ENCODE assay signal across 21 cellular contexts in genomic region chr5:59789197-59789596, GRCh38.
DNase-seq lines count a peak whose midpoint lies in the region; ATAC-seq and TF ChIP-seq lines count a peak whose summit lies in the region.
"Had no signal": no experiment of that assay in that cellular context is flagged by ENCODE, and none has a peak within 500 bp of the region (broad histone marks: within the 10 kb centered on the region; RNA-seq: fewer than 3 reads in every experiment).

No MANE protein-coding gene starts in this region.

- TF ChIP-seq EP300 in sigmoid colon (IDR thresholded peaks at IDR 0.05), result peak; percentile 50 to 87 (median 74)
- TF ChIP-seq EP300 in esophagus muscularis mucosa (IDR thresholded peaks at IDR 0.05), result no peak

- H3K4me1 Mint-ChIP-seq in activated B cell treated with CpG ODN at 0.5 μM for 24 hours, result peaks cover 59% of the 10 kb centered on the region
- peaks cover 20% of the 10 kb centered on the region for H3K4me1 Mint-ChIP-seq in activated CD4-positive, alpha-beta T cell treated with anti-CD3 and anti-CD28 coated beads, Interleukin-2, amount 10 ng/mL, durations not matched to agents 7 days and 5 days

- CTCF ChIA-PET in activated B cell treated with CpG ODN at 0.5 μM for 24 hours (lab: Charles Lee), result interaction anchor here (1.7 to 2.3 kb wide), 2 partner anchors 11 to 16 kb away, joined by 5 to 9 read pairs; no protein-coding TSS in a partner anchor
- CTCF ChIA-PET in activated CD4-positive, alpha-beta T cell treated with anti-CD3 and anti-CD28 coated beads, Interleukin-2, amount 10 ng/mL, durations not matched to agents 7 days and 5 days (lab: Charles Lee), result interaction anchor here (0.6 to 1.2 kb wide), 3 partner anchors 10 to 1082 kb away, joined by 3 to 5 read pairs (median 4); no protein-coding TSS in a partner anchor

- no peak for TF ChIP-seq POLR2A in sigmoid colon (IDR thresholded peaks at IDR 0.05)
- no peak for TF ChIP-seq POLR2A in esophagus muscularis mucosa (IDR thresholded peaks at IDR 0.05; ENCODE audit: low read depth)

- H3K4me1 ChIP-seq in sigmoid colon (peaks cover 0 to 77% (median 67%) of the 10 kb centered on the region in 4 donors), esophagus muscularis mucosa (peaks cover 0 to 18% (median 7%) of the 10 kb centered on the region in 4 donors)

- TF ChIP-seq CTCF in activated B cell treated with CpG ODN at 0.5 μM for 24 hours (IDR thresholded peaks at IDR 0.05) (no peak), fibroblast of villous mesenchyme (IDR thresholded peaks at IDR 0.05; ENCODE audit: insufficient read depth, low read depth, low read length) (no peak), sigmoid colon (IDR thresholded peaks at IDR 0.05) (no peak), esophagus muscularis mucosa (IDR thresholded peaks at IDR 0.05) (no peak)

- H3K27ac Mint-ChIP-seq in activated B cell treated with CpG ODN at 0.5 μM for 24 hours, result peak overlapping the region; percentile 96
- H3K27ac Mint-ChIP-seq in activated CD4-positive, alpha-beta T cell treated with anti-CD3 and anti-CD28 coated beads, Interleukin-2, amount 10 ng/mL, durations not matched to agents 7 days and 5 days, result no peak overlapping the region
- H3K27ac Mint-ChIP-seq: CD8-positive, alpha-beta T cell; endodermal cell; nephron; progenitor cell of endocrine pancreas had no signal

- no peaks in the 10 kb centered on the region for H3K27me3 Mint-ChIP-seq in activated B cell treated with CpG ODN at 0.5 μM for 24 hours
- H3K27me3 Mint-ChIP-seq in activated CD4-positive, alpha-beta T cell treated with anti-CD3 and anti-CD28 coated beads, Interleukin-2, amount 10 ng/mL, durations not matched to agents 7 days and 5 days, result peaks cover 16% of the 10 kb centered on the region

- intact Hi-C loops in activated B cell treated with CpG ODN at 0.5 μM for 24 hours (cut with micrococcal nuclease) (no loop called here), sigmoid colon (cut with DNase I) (no loop called here), esophagus muscularis mucosa (cut with DNase I) (no loop called here)

- H3K36me3 ChIP-seq in sigmoid colon (no peaks in the 10 kb centered on the region), esophagus muscularis mucosa (no peaks in the 10 kb centered on the region)
- H3K36me3 ChIP-seq: SJSA1 had no signal

- DNase-seq in GM04504 (ENCODE audit: low read depth) (peak; percentile 44), activated B cell treated with CpG ODN at 0.5 μM for 24 hours (no peak), fibroblast of villous mesenchyme (ENCODE audit: low read depth) (peak; percentile 62), sigmoid colon (peak; percentile 77), HPDE6-E6E7 (ENCODE audit: extremely low spot score) (no peak), esophagus muscularis mucosa (ENCODE audit: extremely low spot score) (no peak)
- no peak for DNase-seq in activated CD4-positive, alpha-beta T cell treated with anti-CD3 and anti-CD28 coated beads, Interleukin-2, amount 10 ng/mL, durations not matched to agents 7 days and 5 days
- DNase-seq: activated effector memory CD4-positive, alpha-beta T cell treated with anti-CD3 and anti-CD28 coated beads, Interleukin-2, amount 50 U/mL, for 16 hours; amygdala; CD8-positive, alpha-beta T cell; endodermal cell; HCEC 1CT; kidney glomerular epithelial cell; NCI-H1694 treated with DMSO at 0.1 percent for 48 hours; NCI-H2227 treated with DMSO at 0.1 percent for 48 hours; T1000 had no signal

- H3K4me3 Mint-ChIP-seq in activated B cell treated with CpG ODN at 0.5 μM for 24 hours, result no peak overlapping the region
- no peak overlapping the region for H3K4me3 Mint-ChIP-seq in activated CD4-positive, alpha-beta T cell treated with anti-CD3 and anti-CD28 coated beads, Interleukin-2, amount 10 ng/mL, durations not matched to agents 7 days and 5 days
- H3K4me3 Mint-ChIP-seq: CD8-positive, alpha-beta T cell; endodermal cell; nephron had no signal

- H3K27me3 ChIP-seq in sigmoid colon (no peaks in the 10 kb centered on the region), esophagus muscularis mucosa (no peaks in the 10 kb centered on the region)
- H3K27me3 ChIP-seq: foreskin keratinocyte, SJSA1 had no signal

- POLR2A ChIA-PET in activated B cell treated with CpG ODN at 0.5 μM for 24 hours (lab: Charles Lee), result interaction anchor here (1.4 to 2.4 kb wide), 3 partner anchors 20 to 25 kb away, joined by 8 to 12 read pairs (median 9); no protein-coding TSS in a partner anchor
- POLR2A ChIA-PET in activated CD4-positive, alpha-beta T cell treated with anti-CD3 and anti-CD28 coated beads, Interleukin-2, amount 10 ng/mL, durations not matched to agents 7 days and 5 days (lab: Charles Lee), result no interaction called here

- H3K4me3 ChIP-seq in fibroblast of villous mesenchyme (ENCODE audit: low read depth, low read length) (no peak overlapping the region), sigmoid colon (no peak overlapping the region), esophagus muscularis mucosa (no peak overlapping the region)
- H3K4me3 ChIP-seq: SJSA1 had no signal

- WGBS in sigmoid colon, 2 donors, result 90 to 93% methylated on average over 2 of the region's 2 CpGs
- 63% methylated on average over 2 of the region's 2 CpGs for WGBS in esophagus muscularis mucosa

- H3K9me3 Mint-ChIP-seq in activated B cell treated with CpG ODN at 0.5 μM for 24 hours, result no peaks in the 10 kb centered on the region
- peaks cover 3% of the 10 kb centered on the region for H3K9me3 Mint-ChIP-seq in activated CD4-positive, alpha-beta T cell treated with anti-CD3 and anti-CD28 coated beads, Interleukin-2, amount 10 ng/mL, durations not matched to agents 7 days and 5 days
- H3K9me3 Mint-ChIP-seq: CD8-positive, alpha-beta T cell; endodermal cell; nephron had no signal

- H3K36me3 Mint-ChIP-seq in activated B cell treated with CpG ODN at 0.5 μM for 24 hours (ENCODE audit: low read depth), result no peaks in the 10 kb centered on the region
- no peaks in the 10 kb centered on the region for H3K36me3 Mint-ChIP-seq in activated CD4-positive, alpha-beta T cell treated with anti-CD3 and anti-CD28 coated beads, Interleukin-2, amount 10 ng/mL, durations not matched to agents 7 days and 5 days (ENCODE audit: low read depth)
- H3K36me3 Mint-ChIP-seq: CD8-positive, alpha-beta T cell had no signal

- H3K27ac ChIP-seq in sigmoid colon (peak overlapping the region in 3 of 4 donors; percentile 69 to 85 (median 83)), esophagus muscularis mucosa (replicated peaks in 1 of 4) (no peak overlapping the region)
- H3K27ac ChIP-seq: foreskin keratinocyte had no signal

- no peak for ATAC-seq in activated B cell treated with CpG ODN at 0.5 μM for 24 hours (ENCODE audit: low read depth)
- no peak for ATAC-seq in GM19455 (IDR thresholded peaks at IDR 0.05; ENCODE audit: unreplicated experiment)
- ATAC-seq: CD8-positive, alpha-beta T cell; foreskin keratinocyte had no signal

- H3K9me3 ChIP-seq in sigmoid colon (no peaks in the 10 kb centered on the region), esophagus muscularis mucosa (no peaks in the 10 kb centered on the region)
- H3K9me3 ChIP-seq: SJSA1 had no signal

Comparison
In these comparisons a context has a peak if more than half of its experiments do, and no peak if none do; other contexts are left out.
1. DNase-seq: peak in GM04504 (single experiment), fibroblast of villous mesenchyme (single experiment) and sigmoid colon (single experiment); none in activated B cell treated with CpG ODN at 0.5 μM for 24 hours (single experiment), HPDE6-E6E7 (single experiment), activated CD4-positive, alpha-beta T cell treated with anti-CD3 and anti-CD28 coated beads, Interleukin-2, amount 10 ng/mL, durations not matched to agents 7 days and 5 days (single experiment) and esophagus muscularis mucosa (single experiment).
2. H3K27ac ChIP-seq: peak in sigmoid colon (3 of 4); none in esophagus muscularis mucosa (0 of 4).